ENCODE assay signal across 9 cellular contexts in genomic region chr11:108223449-108224149, GRCh38. TPM values are rescaled to one million over a fixed set of nuclear protein-coding genes. Genes with fewer than 3 reads are reported as not detected.
DNase-seq lines count a peak whose midpoint lies in the region; ATAC-seq, FAIRE-seq and TF ChIP-seq lines count a peak whose summit lies in the region.
"Had no signal": no experiment of that assay in that cellular context is flagged by ENCODE, and none has a peak within 500 bp of the region (broad histone marks: within the 10 kb centered on the region; RNA-seq: fewer than 3 reads in every experiment).

No MANE protein-coding gene starts in this region.

- H3K36me3 ChIP-seq in OCI-LY1 (ENCODE audit: insufficient read depth, low read length) (peaks cover 43% of the 10 kb centered on the region), GM12878 (ENCODE audit: control insufficient read depth in 2 of 2, insufficient read depth in 2 of 2, low read length in 1 of 2) (peaks cover 0 to 5% of the 10 kb centered on the region in 2 experiments; a peak in 2 of 4 replicates), mesendoderm (ENCODE audit: control insufficient read depth, insufficient read depth, low read length) (no peaks in the 10 kb centered on the region)

- H3K23ac ChIP-seq in mesendoderm (ENCODE audit: low read length) = no peak overlapping the region

- in situ Hi-C loops in GM12878 (cut with MboI) = no loop called here

- WGBS in GM12878 (ENCODE audit: insufficient coverage, insufficient replicate concordance, low lambda C conversion rate, missing lambda C conversion rate) = 1% methylated on average over 17 of the region's 17 CpGs
- no CpG with 5 or more reads among the region's 17 CpGs for WGBS in mesendoderm (ENCODE audit: extremely low coverage, insufficient coverage, low lambda C conversion rate)

- H2BK15ac ChIP-seq in mesendoderm (replicated peaks; ENCODE audit: low read depth) = no peak overlapping the region

- H3K4ac ChIP-seq in mesendoderm (ENCODE audit: low read depth, low read length) = peak overlapping the region; percentile 47

- CTCF ChIA-PET in GM12878 (lab: Yijun Ruan, JAX) = interaction anchor here (0.6 to 4.1 kb wide), 18 partner anchors 8 to 427 kb away, joined by 3 to 33 read pairs (median 3); partner anchors contain the start of gene CUL5

- peaks cover 8% of the 10 kb centered on the region for H3K79me1 ChIP-seq in mesendoderm (ENCODE audit: low read length)

- intact Hi-C loops in GM12878 (cut with micrococcal nuclease; ENCODE audit: unreplicated experiment) = loop anchor here (1.0 to 10.0 kb wide), 6 partner anchors 13 to 439 kb away; partner anchors contain the start of genes ACAT1, C11orf65 and POGLUT3

- H3K27ac ChIP-seq in OCI-LY1 (ENCODE audit: low read depth, low read length, poor library complexity, severe bottlenecking) (peak overlapping the region; percentile 91), GM12878 (ENCODE audit: control insufficient read depth, insufficient read depth) (peak overlapping the region; percentile 99), mesendoderm (ENCODE audit: low read depth, low read length) (peak overlapping the region; percentile 97)

- H3K27me3 ChIP-seq in OCI-LY1 (ENCODE audit: insufficient read depth, low read length) = no peaks in the 10 kb centered on the region
- no peaks in the 10 kb centered on the region for H3K27me3 ChIP-seq in GM12878 (replicated peaks in 1 of 2; ENCODE audit: control insufficient read depth in 2 of 2, insufficient read depth in 2 of 2, low read length in 1 of 2)
- no peaks in the 10 kb centered on the region for H3K27me3 ChIP-seq in mesendoderm (ENCODE audit: insufficient read depth, low read length, poor library complexity)

- H3K18ac ChIP-seq in mesendoderm (ENCODE audit: low read length) = peak overlapping the region; percentile 35

- no peak overlapping the region for H4K8ac ChIP-seq in mesendoderm (ENCODE audit: low read depth, low read length)

- peak overlapping the region; percentile 50 for H4K5ac ChIP-seq in mesendoderm (ENCODE audit: low read length)

- peaks cover 51% of the 10 kb centered on the region for H3K4me1 ChIP-seq in OCI-LY1 (ENCODE audit: insufficient read depth, low read length, severe bottlenecking)
- H3K4me1 ChIP-seq in GM12878 (ENCODE audit: control insufficient read depth, insufficient read depth, low read length) = peaks cover 26% of the 10 kb centered on the region
- peaks cover 9% of the 10 kb centered on the region for H3K4me1 ChIP-seq in mesendoderm (ENCODE audit: control insufficient read depth, low read depth, low read length)

- RAD21 ChIA-PET in GM12878 (lab: Charles Lee; ENCODE audit: unreplicated experiment) = interaction anchor here (0.9 to 7.0 kb wide), 5 partner anchors 13 to 424 kb away, joined by 3 to 82 read pairs (median 11); partner anchors contain the start of gene ACAT1

- SMC1A ChIA-PET in GM12878 (lab: Charles Lee; ENCODE audit: uncharacterized antibody, unreplicated experiment) = interaction anchor here (0.6 to 7.9 kb wide), 9 partner anchors 13 to 422 kb away, joined by 3 to 112 read pairs (median 3); no protein-coding TSS in a partner anchor

- peak; percentile 47 for DNase-seq in activated naive CD4-positive, alpha-beta T cell treated with Interleukin-2 at 50 U/mL for 16 hours
- DNase-seq in activated naive CD4-positive, alpha-beta T cell (lab: John Stamatoyannopoulos, UW) = no peak
- DNase-seq in GM12878 (ENCODE audit: low read depth, low spot score) (no peak), mesendoderm (peak; percentile 91), medulla oblongata (ENCODE audit: extremely low spot score) (no peak), chondrocyte (ENCODE audit: low spot score) (no peak)

- TF ChIP-seq CTCF in OCI-LY1 (IDR thresholded peaks at IDR 0.05; ENCODE audit: low read length) = no peak
- TF ChIP-seq CTCF in GM12878 (IDR thresholded peaks at IDR 0.05 in 2 of 3, conservative IDR thresholded peaks at IDR 0.05 in 1 of 3; ENCODE audit: control insufficient read depth in 2 of 3, extremely low read depth in 1 of 3, insufficient read depth in 1 of 3, low read depth in 3 of 3, low read length in 3 of 3) = no peak
- TF ChIP-seq CTCF in chondrocyte (IDR thresholded peaks at IDR 0.05) = no peak

- peaks cover 26% of the 10 kb centered on the region for H3K4me1 Mint-ChIP-seq in chondrocyte (ENCODE audit: low read depth)

- H3K4me2 ChIP-seq in OCI-LY1 (ENCODE audit: low read length) (peak overlapping the region; percentile 86), GM12878 (ENCODE audit: control insufficient read depth, insufficient read depth) (peak overlapping the region; percentile 98), mesendoderm (ENCODE audit: low read length) (peak overlapping the region; percentile 85)

- H3K4me3 ChIP-seq in OCI-LY1 (ENCODE audit: low read depth, low read length, poor library complexity, severe bottlenecking) (peak overlapping the region; percentile 81), GM12878 (peak overlapping the region; percentile 87), mesendoderm (ENCODE audit: low read length) (peak overlapping the region; percentile 77)

- no peak for TF ChIP-seq POLR2A in GM12878 (IDR thresholded peaks at IDR 0.05; ENCODE audit: low read depth, low read length)

- H3K9ac ChIP-seq in OCI-LY1 (ENCODE audit: low read length) (peak overlapping the region; percentile 93), GM12878 (ENCODE audit: control insufficient read depth, insufficient read depth, low read length) (peak overlapping the region; percentile 99), mesendoderm (ENCODE audit: low read length) (peak overlapping the region; percentile 97)

- no peaks in the 10 kb centered on the region for H3K9me2 ChIP-seq in OCI-LY1 (ENCODE audit: low read depth, low read length)

- H3K79me2 ChIP-seq in OCI-LY1 (ENCODE audit: insufficient read depth, low read length) (peaks cover 71% of the 10 kb centered on the region), GM12878 (ENCODE audit: control insufficient read depth, insufficient read depth, low read length) (peaks cover 85% of the 10 kb centered on the region), mesendoderm (ENCODE audit: control insufficient read depth, insufficient read depth, low read length) (peaks cover 56% of the 10 kb centered on the region)

- no peaks in the 10 kb centered on the region for H3F3A ChIP-seq in OCI-LY1 (ENCODE audit: insufficient read depth, low read length)

- POLR2A ChIA-PET in GM12878 (lab: Charles Lee) = interaction anchor here (0.5 to 4.1 kb wide), 7 partner anchors 13 to 508 kb away, joined by 3 to 43 read pairs (median 3); no protein-coding TSS in a partner anchor

- H3K9me3 Mint-ChIP-seq in chondrocyte (ENCODE audit: low read depth) = no peaks in the 10 kb centered on the region
- H3K9me3 Mint-ChIP-seq: naive B cell had no signal

- ATAC-seq in HG02798 (IDR thresholded peaks at IDR 0.05; ENCODE audit: poor library complexity, unreplicated experiment) (peak; percentile 19), GM12878 (peak; percentile 39)

- H3K56ac ChIP-seq in mesendoderm (ENCODE audit: low read length) = peak overlapping the region; percentile 99

- H2AFZ ChIP-seq in OCI-LY1 (ENCODE audit: low read length) (0 out of 2 replicates have a peak overlapping the region, but pooled peaks have one; percentile 29), GM12878 (ENCODE audit: control insufficient read depth, low read depth, low read length) (peak overlapping the region; percentile 88)

- TSS peak; percentile 63 for BruUV-seq in GM12878 (replicated peaks; lab: Mats Ljungman, UMichigan)

- no peak overlapping the region for H3K4me3 Mint-ChIP-seq in chondrocyte (ENCODE audit: unreplicated experiment)
- H3K4me3 Mint-ChIP-seq: naive B cell had no signal

- peaks cover 2% of the 10 kb centered on the region for H3K36me3 Mint-ChIP-seq in chondrocyte (ENCODE audit: low read depth)

- H3K27me3 Mint-ChIP-seq in chondrocyte (ENCODE audit: low read depth) = no peaks in the 10 kb centered on the region
- H3K27me3 Mint-ChIP-seq: naive B cell had no signal

- peak overlapping the region; percentile 40 for H2AK5ac ChIP-seq in mesendoderm (ENCODE audit: low read length)

- TF ChIP-seq RAD21 in GM12878 (IDR thresholded peaks at IDR 0.05; ENCODE audit: insufficient read depth, low read depth, low read length) = no peak

- no peaks in the 10 kb centered on the region for H4K20me1 ChIP-seq in OCI-LY1 (ENCODE audit: insufficient read depth, low read length)
- no peaks in the 10 kb centered on the region for H4K20me1 ChIP-seq in GM12878 (ENCODE audit: control insufficient read depth, insufficient read depth)

- no peaks in the 10 kb centered on the region for H3K9me3 ChIP-seq in OCI-LY1 (ENCODE audit: low read length)
- no peaks in the 10 kb centered on the region for H3K9me3 ChIP-seq in GM12878 (replicated peaks; ENCODE audit: control insufficient read depth, insufficient read depth, low read length)

- no peak overlapping the region for H3K27ac Mint-ChIP-seq in chondrocyte (ENCODE audit: unreplicated experiment)

- no peak overlapping the region for H2BK120ac ChIP-seq in mesendoderm (ENCODE audit: low read depth, low read length)

- TF ChIP-seq EP300 in GM12878 (IDR thresholded peaks at IDR 0.05; ENCODE audit: borderline replicate concordance in 1 of 2, control insufficient read depth in 1 of 2, low read depth in 2 of 2, low read length in 2 of 2) = peak; percentile 20 to 77; a peak in 3 of 4 replicates

- peak; percentile 35 for FAIRE-seq in GM12878 (lab: Jason Lieb, UNC)

- no peak overlapping the region for H2BK5ac ChIP-seq in mesendoderm (ENCODE audit: low read length)

RNA-seq across cellular contexts. Expression of gene ATM, which starts 0.7 kb away (rescaled TPM):
- 988 and 998 TPM in 2 replicates for total RNA-seq in GM12878 (2013; cell fraction: nucleolus; rRNA removed)
- 56.1 and 57.5 TPM in 2 replicates for total RNA-seq in GM12878 (2014; rRNA removed)
- total RNA-seq in GM12878 (2014; rRNA removed; fragmentation: Illumina TruSeq; extraction: Trizol) = 84.6 and 91.5 TPM in 2 replicates
- 53.7 and 58.4 TPM in 2 replicates for total RNA-seq in GM12878 (2021)
- 40.3 TPM for polyA plus RNA-seq in GM12878 (2011; ENCODE audit: low read depth)
- 90.7 and 168 TPM in 2 replicates for polyA plus RNA-seq in GM12878 (2011; rRNA removed)
- polyA plus RNA-seq in GM12878 (2011; cell fraction: cytosol; rRNA removed) = 27.5 and 35.1 TPM in 2 replicates
- polyA plus RNA-seq in GM12878 (2011; cell fraction: nucleus; rRNA removed) = 123 and 184 TPM in 2 replicates
- polyA plus RNA-seq in GM12878 (2012) = 60.6 and 61.4 TPM in 2 replicates
- polyA plus RNA-seq in GM12878 (2014; fragmentation: Illumina TruSeq; extraction: Trizol) = 45.0 and 70.6 TPM in 2 replicates
- polyA plus RNA-seq in GM12878 (2014; fragmentation: Nextera tagmentation; extraction: Ambion mirVana) = 10 to 100 TPM; 10.0 to 10.5 TPM
- polyA plus RNA-seq in GM12878 (2014; rRNA removed) = 26.8 and 35.5 TPM in 2 replicates
- 10 to 100 TPM; 14.6 to 19.5 TPM for polyA plus RNA-seq in GM12878 (2016; fragmentation: Nextera tagmentation; extraction: Ambion mirVana)
- 120 and 136 TPM in 2 replicates for polyA minus RNA-seq in GM12878 (2011; rRNA and poly(A)+ RNA removed)
- 40.5 and 55.9 TPM in 2 replicates for polyA minus RNA-seq in GM12878 (2011; cell fraction: cytosol; rRNA and poly(A)+ RNA removed)
- 184 and 361 TPM in 2 replicates for polyA minus RNA-seq in GM12878 (2011; cell fraction: nucleus; rRNA and poly(A)+ RNA removed)
- 14.5 TPM for polyA plus RNA-seq in mesendoderm (2013, experiment 1 of 2)
- 15.3 TPM for polyA plus RNA-seq in mesendoderm (2013, experiment 2 of 2)
- total RNA-seq in chondrocyte = 57.0 to 89.5 TPM (median 59.5 TPM) in 3 replicates

RNA-seq across cellular contexts. Expression of gene NPAT, which starts 1.2 kb away (rescaled TPM):
- total RNA-seq in GM12878 (2013; cell fraction: nucleolus; rRNA removed) = 104 and 106 TPM in 2 replicates
- total RNA-seq in GM12878 (2014; rRNA removed) (17.9 and 19.9 TPM in 2 replicates), GM12878 (2014; rRNA removed; fragmentation: Illumina TruSeq; extraction: Trizol) (31.6 and 32.8 TPM in 2 replicates), GM12878 (2021) (21.1 and 22.7 TPM in 2 replicates), chondrocyte (9.7 to 15.3 TPM (median 9.8 TPM) in 3 replicates)
- 3.7 TPM for polyA plus RNA-seq in GM12878 (2011; ENCODE audit: low read depth)
- polyA plus RNA-seq in GM12878 (2011; rRNA removed) (19.4 and 27.1 TPM in 2 replicates), GM12878 (2014; fragmentation: Illumina TruSeq; extraction: Trizol) (22.7 and 26.4 TPM in 2 replicates), GM12878 (2014; fragmentation: Nextera tagmentation; extraction: Ambion mirVana) (1 to 10 TPM; 7.5 to 9.8 TPM), GM12878 (2014; rRNA removed) (13.5 and 15.7 TPM in 2 replicates), GM12878 (2016; fragmentation: Nextera tagmentation; extraction: Ambion mirVana) (10 to 100 TPM; 20.9 to 23.7 TPM)
- polyA plus RNA-seq in GM12878 (2011; cell fraction: cytosol; rRNA removed) = 8.4 and 8.9 TPM in 2 replicates
- polyA plus RNA-seq in GM12878 (2011; cell fraction: nucleus; rRNA removed) = 14.0 and 16.3 TPM in 2 replicates
- 6.6 and 11.2 TPM in 2 replicates for polyA plus RNA-seq in GM12878 (2012)
- 34.6 and 50.3 TPM in 2 replicates for polyA minus RNA-seq in GM12878 (2011; rRNA and poly(A)+ RNA removed)
- 11.4 and 12.4 TPM in 2 replicates for polyA minus RNA-seq in GM12878 (2011; cell fraction: cytosol; rRNA and poly(A)+ RNA removed)
- polyA minus RNA-seq in GM12878 (2011; cell fraction: nucleus; rRNA and poly(A)+ RNA removed) = 22.7 and 27.8 TPM in 2 replicates
- polyA plus RNA-seq in mesendoderm (2013, experiment 1 of 2) = 14.4 TPM
- polyA plus RNA-seq in mesendoderm (2013, experiment 2 of 2) = 13.2 TPM

Comparison
In these comparisons a context has a peak if more than half of its experiments do, and no peak if none do; other contexts are left out.
1. DNase-seq: peak in activated naive CD4-positive, alpha-beta T cell treated with Interleukin-2 at 50 U/mL for 16 hours (single experiment) and mesendoderm (single experiment); none in activated naive CD4-positive, alpha-beta T cell (0 of 4), GM12878 (single experiment), medulla oblongata (single experiment) and chondrocyte (single experiment).
2. Peak in every context shown above with its lines, with median percentiles within 50 percentile points of each other: H3K27ac ChIP-seq, H3K4me2 ChIP-seq, H3K4me3 ChIP-seq and H3K9ac ChIP-seq.